In the genomic region with DNA sequence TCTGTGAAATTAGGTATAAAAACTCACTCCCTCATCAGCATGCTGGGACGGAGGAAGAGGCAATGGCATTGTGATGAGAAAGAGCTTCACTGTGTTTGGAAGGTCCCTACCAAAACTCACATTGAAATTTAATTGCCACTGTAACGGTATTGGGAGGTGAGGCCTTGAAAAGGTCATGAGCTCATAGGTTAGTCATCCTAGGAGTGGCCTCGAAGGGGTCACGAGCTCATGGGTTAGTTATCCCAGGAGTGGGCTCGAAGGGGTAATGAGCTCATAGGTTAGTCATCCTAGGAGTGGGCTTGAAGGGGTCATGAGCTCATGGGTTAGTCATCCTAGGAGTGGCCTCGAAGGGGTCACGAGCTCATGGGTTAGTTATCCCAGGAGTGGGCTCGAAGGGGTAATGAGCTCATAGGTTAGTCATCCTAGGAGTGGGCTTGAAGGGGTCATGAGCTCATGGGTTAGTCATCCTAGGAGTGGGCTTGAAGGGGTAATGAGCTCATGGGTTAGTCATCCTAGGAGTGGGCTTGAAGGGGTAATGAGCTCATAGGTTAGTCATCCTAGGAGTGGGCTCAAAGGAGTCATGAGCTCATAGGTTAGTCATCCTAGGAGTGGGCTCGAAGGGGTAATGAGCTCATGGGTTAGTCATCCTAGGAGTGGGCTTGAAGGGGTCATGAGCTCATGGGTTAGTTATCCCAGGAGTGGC, we compare ENCODE assay signal across 6 cellular contexts.
DNase-seq lines count a peak whose midpoint lies in the region; ATAC-seq, FAIRE-seq and TF ChIP-seq lines count a peak whose summit lies in the region.
"Not testable (repeated sequence)": the region's sequence is repeated elsewhere in the genome, so short reads cannot be mapped to it uniquely, and the experiment has no call there.

No MANE protein-coding gene starts in this region.

- H4K8ac ChIP-seq in mesendoderm (ENCODE audit: low read depth, low read length), result not testable (repeated sequence)

- H2BK120ac ChIP-seq in mesendoderm (ENCODE audit: low read depth, low read length), result not testable (repeated sequence)

- not testable (repeated sequence) for H4K5ac ChIP-seq in mesendoderm (ENCODE audit: low read length)

- not testable (repeated sequence) for H3K23ac ChIP-seq in mesendoderm (ENCODE audit: low read length)

- not testable (repeated sequence) for TF ChIP-seq POLR2A in NB4 (IDR thresholded peaks at IDR 0.05; ENCODE audit: extremely low read depth, insufficient read length); K562 (conservative IDR thresholded peaks at IDR 0.05); sigmoid colon (IDR thresholded peaks at IDR 0.05)

- not testable (repeated sequence) for H2AFZ ChIP-seq in K562 (ENCODE audit: low read depth, low read length)

- not testable (repeated sequence) for H3K36me3 ChIP-seq in BLaER1 treated with 17β-estradiol and CSF1 and Interleukin-3, amounts not matched to agents 10 nM and 100 nM; K562 (ENCODE audit: control insufficient read depth, insufficient read depth, low read length); mesendoderm (ENCODE audit: control insufficient read depth, insufficient read depth, low read length); sigmoid colon

- not testable (repeated sequence) for H4K20me1 ChIP-seq in BLaER1 treated with 17β-estradiol and CSF1 and Interleukin-3, amounts not matched to agents 10 nM and 100 nM; K562 (replicated peaks; ENCODE audit: control insufficient read depth, insufficient read depth, low read length)

- not testable (repeated sequence) for H3K79me1 ChIP-seq in mesendoderm (ENCODE audit: low read length)

- intact Hi-C loops in K562 (cut with micrococcal nuclease); sigmoid colon (cut with DNase I): not testable (repeated sequence)

- TF ChIP-seq CTCF in NB4 (IDR thresholded peaks at IDR 0.05; ENCODE audit: low read depth, low read length); K562 (IDR thresholded peaks at IDR 0.05 in 2 of 3, conservative IDR thresholded peaks at IDR 0.05 in 1 of 3; ENCODE audit: insufficient read depth in 2 of 3, low read depth in 1 of 3, low read length in 3 of 3); sigmoid colon (IDR thresholded peaks at IDR 0.05): not testable (repeated sequence)

- peak overlapping the region; percentile 55 to 90 (median 81) for H3K4me2 ChIP-seq in BLaER1 treated with 17β-estradiol and CSF1 and Interleukin-3, amounts not matched to agents 10 nM and 100 nM
- not testable (repeated sequence) for H3K4me2 ChIP-seq in K562 (ENCODE audit: insufficient read depth, low read length); mesendoderm (ENCODE audit: low read length)

- not testable (repeated sequence) for H3K9me3 ChIP-seq in BLaER1 treated with 17β-estradiol and CSF1 and Interleukin-3, amounts not matched to agents 10 nM and 100 nM (replicated peaks in 1 of 11); K562 (replicated peaks; ENCODE audit: control insufficient read depth, insufficient read depth, low read depth, low read length); sigmoid colon

- H3K4me1 ChIP-seq in BLaER1 treated with 17β-estradiol and CSF1 and Interleukin-3, amounts not matched to agents 10 nM and 100 nM, result peaks cover 63 to 76% (median 69%) of the 10 kb centered on the region in 10 experiments
- H3K4me1 ChIP-seq in K562 (replicated peaks in 1 of 2; ENCODE audit: control insufficient read depth in 2 of 2, insufficient read depth in 2 of 2, low read length in 2 of 2); mesendoderm (ENCODE audit: control insufficient read depth, low read depth, low read length); sigmoid colon: not testable (repeated sequence)

- not testable (repeated sequence) for TF ChIP-seq RAD21 in K562 (CRISPR knock-in tag; conservative IDR thresholded peaks at IDR 0.05 in 1 of 2, IDR thresholded peaks at IDR 0.05 in 1 of 2)

- H2BK5ac ChIP-seq in mesendoderm (ENCODE audit: low read length), result not testable (repeated sequence)

- H3K4ac ChIP-seq in mesendoderm (ENCODE audit: low read depth, low read length), result not testable (repeated sequence)

- H2AK5ac ChIP-seq in mesendoderm (ENCODE audit: low read length), result not testable (repeated sequence)

- not testable (repeated sequence) for ATAC-seq in K562

- H2BK15ac ChIP-seq in mesendoderm (replicated peaks; ENCODE audit: low read depth), result not testable (repeated sequence)

- H3K18ac ChIP-seq in mesendoderm (ENCODE audit: low read length), result not testable (repeated sequence)

- CTCF ChIA-PET in K562 (lab: Yijun Ruan, JAX; ENCODE audit: low intra/inter-chr PET ratio), result not testable (repeated sequence)

- DNase-seq in NB4 (ENCODE audit: low read depth) (peak; percentile 8), mesendoderm (peak; percentile 93), sigmoid colon (peak; percentile 0)
- peak; percentile 2 for DNase-seq in activated effector memory CD4-positive, alpha-beta T cell treated with anti-CD3 and anti-CD28 coated beads, Interleukin-2, amount 50 U/mL, for 16 hours
- DNase-seq in K562 (ENCODE audit: extremely low read depth in 1 of 4, low spot score in 3 of 4), result not testable (repeated sequence)

- not testable (repeated sequence) for H3K9me1 ChIP-seq in K562 (ENCODE audit: control insufficient read depth, insufficient read depth, low read length)

- BruUV-seq in K562 (replicated peaks; lab: Mats Ljungman, UMichigan), result not testable (repeated sequence)

- H3K27ac ChIP-seq in BLaER1 treated with 17β-estradiol and CSF1 and Interleukin-3, amounts not matched to agents 10 nM and 100 nM; K562 (ENCODE audit: extremely low read depth, low read depth, low read length); mesendoderm (ENCODE audit: low read depth, low read length); sigmoid colon: not testable (repeated sequence)

- H3K9ac ChIP-seq in BLaER1 treated with 17β-estradiol and CSF1 and Interleukin-3, amounts not matched to agents 10 nM and 100 nM; K562 (ENCODE audit: insufficient read depth in 1 of 2, low read depth in 2 of 2, low read length in 2 of 2); mesendoderm (ENCODE audit: low read length): not testable (repeated sequence)

- not testable (repeated sequence) for H3K79me2 ChIP-seq in K562 (ENCODE audit: control insufficient read depth, insufficient read depth, low read length); mesendoderm (ENCODE audit: control insufficient read depth, insufficient read depth, low read length)

- H3K56ac ChIP-seq in mesendoderm (ENCODE audit: low read length), result not testable (repeated sequence)

- POLR2A ChIA-PET in K562 (lab: Yijun Ruan, JAX), result not testable (repeated sequence)

- in situ Hi-C loops in K562 (cut with MboI), result not testable (repeated sequence)

- H3K4me3 ChIP-seq in BLaER1 treated with 17β-estradiol and CSF1 and Interleukin-3, amounts not matched to agents 10 nM and 100 nM; NB4 (ENCODE audit: low read depth, low read length); K562; mesendoderm (ENCODE audit: low read length); sigmoid colon: not testable (repeated sequence)

- FAIRE-seq in K562 (lab: Jason Lieb, UNC), result not testable (repeated sequence)

- WGBS in K562 (ENCODE audit: insufficient coverage, low coverage, missing lambda C conversion rate), result 0% methylated on average over 6 of the region's 9 CpGs
- WGBS in mesendoderm (ENCODE audit: extremely low coverage, insufficient coverage, low lambda C conversion rate), result no CpG with 5 or more reads among the region's 9 CpGs
- 61 to 81% methylated on average over 9 of the region's 9 CpGs for WGBS in sigmoid colon, 2 donors

- H3K27me3 ChIP-seq in BLaER1 treated with 17β-estradiol and CSF1 and Interleukin-3, amounts not matched to agents 10 nM and 100 nM; K562 (ENCODE audit: control insufficient read depth in 2 of 2, insufficient read depth in 2 of 2, low read length in 2 of 2); mesendoderm (ENCODE audit: insufficient read depth, low read length, poor library complexity); sigmoid colon: not testable (repeated sequence)

- not testable (repeated sequence) for TF ChIP-seq EP300 in K562 (IDR thresholded peaks at IDR 0.05; ENCODE audit: low read length); sigmoid colon (IDR thresholded peaks at IDR 0.05)

TF ChIP-seq in K562, 482 proteins besides CTCF, POLR2A, EP300 and RAD21:
- TF ChIP-seq, protein P1, sequence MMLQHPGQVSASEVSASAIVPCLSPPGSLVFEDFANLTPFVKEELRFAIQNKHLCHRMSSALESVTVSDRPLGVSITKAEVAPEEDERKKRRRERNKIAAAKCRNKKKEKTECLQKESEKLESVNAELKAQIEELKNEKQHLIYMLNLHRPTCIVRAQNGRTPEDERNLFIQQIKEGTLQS (IDR thresholded peaks at IDR 0.05), result peak; percentile 14; the same call in 1 of the 2 replicates
- TF ChIP-seq, protein P1 (CRISPR knock-in tag; conservative IDR thresholded peaks at IDR 0.05), result not testable (repeated sequence)
- 0 out of 2 replicates have a peak, but pooled peaks have one; percentile 12 for TF ChIP-seq CREM (IDR thresholded peaks at IDR 0.05; ENCODE audit: low read depth)
